In genomic region chr17:38749222-38750043, GRCh38 we compare ENCODE assay signal across 1 cellular context.
TF ChIP-seq lines count a peak whose summit lies in the region.

No MANE protein-coding gene starts in this region.

TF ChIP-seq in H1, 55 proteins besides CTCF, POLR2A, EP300 and RAD21:
- TF ChIP-seq, protein P1, sequence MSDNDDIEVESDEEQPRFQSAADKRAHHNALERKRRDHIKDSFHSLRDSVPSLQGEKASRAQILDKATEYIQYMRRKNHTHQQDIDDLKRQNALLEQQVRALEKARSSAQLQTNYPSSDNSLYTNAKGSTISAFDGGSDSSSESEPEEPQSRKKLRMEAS (IDR thresholded peaks at IDR 0.05), result peak; percentile 71
- TF ChIP-seq TAF7 (optimal IDR thresholded peaks at IDR 0.05; ENCODE audit: borderline replicate concordance, low read depth, low read length) (peak; percentile 16), PHF8 (conservative IDR thresholded peaks at IDR 0.05; ENCODE audit: low read depth, low read length) (no peak; the same call in 1 of the 2 replicates), TBP (IDR thresholded peaks at IDR 0.05; ENCODE audit: low read depth, low read length) (peak; percentile 64), E2F6 (IDR thresholded peaks at IDR 0.05) (peak; percentile 96), SAP30 (IDR thresholded peaks at IDR 0.05; ENCODE audit: insufficient read depth, insufficient replicate concordance, low read length) (peak; percentile 14), SP2 (IDR thresholded peaks at IDR 0.05; ENCODE audit: low read length) (no peak), ATF2 (IDR thresholded peaks at IDR 0.05; ENCODE audit: low read length) (peak; percentile 42; the same call in 1 of the 2 replicates), CHD1 (IDR thresholded peaks at IDR 0.05; ENCODE audit: low read depth, low read length) (no peak), RBBP5 (IDR thresholded peaks at IDR 0.05; ENCODE audit: borderline replicate concordance, low read depth, low read length) (peak; percentile 81; the same call in 1 of the 2 replicates), GTF2F1 (IDR thresholded peaks at IDR 0.05; ENCODE audit: borderline replicate concordance, low read depth, low read length) (0 out of 2 replicates have a peak, but pooled peaks have one; percentile 61), TAF1 (IDR thresholded peaks at IDR 0.05; ENCODE audit: low read depth, low read length) (peak; percentile 77), EGR1 (IDR thresholded peaks at IDR 0.05; ENCODE audit: borderline replicate concordance, low read depth, low read length) (peak; percentile 74; the same call in 1 of the 2 replicates), FOSL1 (IDR thresholded peaks at IDR 0.05; ENCODE audit: insufficient read depth, low read depth, low read length) (no peak), KDM4A (IDR thresholded peaks at IDR 0.05; ENCODE audit: low read depth, low read length, severe bottlenecking) (no peak), NRF1 (IDR thresholded peaks at IDR 0.05; ENCODE audit: low read depth, low read length) (no peak), GABPA (IDR thresholded peaks at IDR 0.05; ENCODE audit: borderline replicate concordance, insufficient read depth, low read length) (peak; percentile 79; the same call in 1 of the 2 replicates), YY1 (IDR thresholded peaks at IDR 0.05; ENCODE audit: low read depth, low read length) (0 out of 2 replicates have a peak, but pooled peaks have one; percentile 61), CBX5 (IDR thresholded peaks at IDR 0.05; ENCODE audit: low read depth, low read length) (no peak), POLR2AphosphoS5 (IDR thresholded peaks at IDR 0.05; ENCODE audit: low read depth, low read length) (peak; percentile 21; the same call in 1 of the 2 replicates), SP4 (IDR thresholded peaks at IDR 0.05; ENCODE audit: low read length) (0 out of 2 replicates have a peak, but pooled peaks have one; percentile 49), SRF (IDR thresholded peaks at IDR 0.05; ENCODE audit: low read depth, low read length) (no peak), RNF2 (IDR thresholded peaks at IDR 0.05; ENCODE audit: borderline replicate concordance, low read depth, low read length, missing control alignments, poor library complexity, severe bottlenecking) (no peak)
